In the genomic region with DNA sequence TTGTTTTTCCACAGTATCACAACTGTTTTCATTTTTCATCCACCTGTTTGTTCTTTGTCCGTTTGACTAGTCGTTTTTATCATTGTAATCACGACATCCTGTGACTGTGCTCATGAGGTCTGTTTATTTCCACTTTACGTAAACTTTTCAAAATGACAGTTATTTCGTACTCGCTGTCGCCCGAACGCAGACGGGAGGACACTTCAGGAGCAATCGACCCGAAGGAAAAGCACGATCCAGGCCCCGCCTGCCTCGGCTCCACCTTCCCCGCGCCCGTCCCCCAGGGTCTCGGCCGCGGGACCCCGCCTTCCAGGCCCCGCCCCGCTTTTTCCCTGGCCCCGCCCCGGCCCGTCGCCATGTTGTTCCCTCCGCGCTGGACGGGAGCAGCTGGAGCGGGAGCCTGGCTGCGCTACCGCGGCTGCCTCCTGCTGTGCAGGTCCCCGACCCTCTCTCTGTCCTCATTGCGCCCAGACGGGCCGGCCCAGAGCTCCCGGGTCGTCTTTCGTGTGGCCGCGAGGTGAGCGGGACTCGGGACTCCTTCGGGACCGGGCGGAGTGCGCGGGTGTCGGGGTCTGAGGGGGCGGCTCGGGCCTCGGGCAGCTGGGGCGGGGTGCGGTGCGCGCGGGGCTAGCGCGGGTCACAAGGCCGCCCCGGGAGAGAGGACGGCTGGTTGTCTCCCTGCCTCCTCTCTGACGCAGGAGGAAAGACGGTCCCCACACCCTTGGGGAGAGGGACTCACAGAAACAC, we compare ENCODE assay signal across 1 cellular context.
A peak's percentile ranks its signal among the peaks of the same experiment; 100 is the strongest.
TF ChIP-seq lines count a peak whose summit lies in the region.

A gene with protein sequence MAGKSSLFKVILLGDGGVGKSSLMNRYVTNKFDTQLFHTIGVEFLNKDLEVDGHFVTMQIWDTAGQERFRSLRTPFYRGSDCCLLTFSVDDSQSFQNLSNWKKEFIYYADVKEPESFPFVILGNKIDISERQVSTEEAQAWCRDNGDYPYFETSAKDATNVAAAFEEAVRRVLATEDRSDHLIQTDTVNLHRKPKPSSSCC (plus strand): TSS at position 357 of the 747 bp plus-strand sequence. CDS start 19,619 bp downstream, outside the sequence.

TF ChIP-seq in HEK293, 187 proteins besides CTCF, POLR2A, EP300 and RAD21 (continued from another document):
- peak; percentile 45; the same call in 1 of the 2 replicates for TF ChIP-seq ZNF596 (tag by site-specific recombination; IDR thresholded peaks at IDR 0.05)
- TF ChIP-seq KLF10 (tag by site-specific recombination; IDR thresholded peaks at IDR 0.05) = peak; percentile 65; the same call in 1 of the 2 replicates
- no peak for TF ChIP-seq TCF7L2 (IDR thresholded peaks at IDR 0.05; ENCODE audit: borderline replicate concordance, low read depth, low read length)
- peak; percentile 36; the same call in 1 of the 2 replicates for TF ChIP-seq ZBTB20 (tag by site-specific recombination; IDR thresholded peaks at IDR 0.05)
- no peak for TF ChIP-seq ZNF624 (tag by site-specific recombination; IDR thresholded peaks at IDR 0.05)
- TF ChIP-seq ZNF585B (tag by site-specific recombination; IDR thresholded peaks at IDR 0.05) = no peak
- no peak for TF ChIP-seq ZNF623 (tag by site-specific recombination; IDR thresholded peaks at IDR 0.05)
- peak; percentile 79 for TF ChIP-seq SP2 (tag by site-specific recombination; IDR thresholded peaks at IDR 0.05)
- no peak for TF ChIP-seq ZNF391 (tag by site-specific recombination; IDR thresholded peaks at IDR 0.05; ENCODE audit: borderline replicate concordance, low read depth)
- no peak; the same call in 1 of the 2 replicates for TF ChIP-seq ZBTB48 (tag by site-specific recombination; IDR thresholded peaks at IDR 0.05)
- TF ChIP-seq ZFP37 (tag by site-specific recombination; IDR thresholded peaks at IDR 0.05) = 0 out of 2 replicates have a peak, but pooled peaks have one; percentile 70
- TF ChIP-seq, protein P1, sequence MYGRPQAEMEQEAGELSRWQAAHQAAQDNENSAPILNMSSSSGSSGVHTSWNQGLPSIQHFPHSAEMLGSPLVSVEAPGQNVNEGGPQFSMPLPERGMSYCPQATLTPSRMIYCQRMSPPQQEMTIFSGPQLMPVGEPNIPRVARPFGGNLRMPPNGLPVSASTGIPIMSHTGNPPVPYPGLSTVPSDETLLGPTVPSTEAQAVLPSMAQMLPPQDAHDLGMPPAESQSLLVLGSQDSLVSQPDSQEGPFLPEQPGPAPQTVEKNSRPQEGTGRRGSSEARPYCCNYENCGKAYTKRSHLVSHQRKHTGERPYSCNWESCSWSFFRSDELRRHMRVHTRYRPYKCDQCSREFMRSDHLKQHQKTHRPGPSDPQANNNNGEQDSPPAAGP (tag by site-specific recombination; IDR thresholded peaks at IDR 0.05) = peak; percentile 59; the same call in 1 of the 2 replicates
- 0 out of 2 replicates have a peak, but pooled peaks have one; percentile 9 for TF ChIP-seq SCRT2 (tag by site-specific recombination; IDR thresholded peaks at IDR 0.05)
- TF ChIP-seq MYNN (tag by site-specific recombination; IDR thresholded peaks at IDR 0.05; ENCODE audit: borderline replicate concordance) = 0 out of 2 replicates have a peak, but pooled peaks have one; percentile 17
- TF ChIP-seq, protein P2, sequence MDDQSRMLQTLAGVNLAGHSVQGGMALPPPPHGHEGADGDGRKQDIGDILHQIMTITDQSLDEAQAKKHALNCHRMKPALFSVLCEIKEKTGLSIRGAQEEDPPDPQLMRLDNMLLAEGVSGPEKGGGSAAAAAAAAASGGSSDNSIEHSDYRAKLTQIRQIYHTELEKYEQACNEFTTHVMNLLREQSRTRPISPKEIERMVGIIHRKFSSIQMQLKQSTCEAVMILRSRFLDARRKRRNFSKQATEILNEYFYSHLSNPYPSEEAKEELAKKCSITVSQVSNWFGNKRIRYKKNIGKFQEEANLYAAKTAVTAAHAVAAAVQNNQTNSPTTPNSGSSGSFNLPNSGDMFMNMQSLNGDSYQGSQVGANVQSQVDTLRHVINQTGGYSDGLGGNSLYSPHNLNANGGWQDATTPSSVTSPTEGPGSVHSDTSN (CRISPR knock-in tag; IDR thresholded peaks at IDR 0.05) = no peak
- TF ChIP-seq ZNF76 (tag by site-specific recombination; IDR thresholded peaks at IDR 0.05; ENCODE audit: borderline replicate concordance, low read depth) = peak; percentile 43; the same call in 1 of the 2 replicates
- TF ChIP-seq GLI2 (tag by site-specific recombination; IDR thresholded peaks at IDR 0.05; ENCODE audit: borderline replicate concordance, low read depth) = no peak
- TF ChIP-seq, protein P3, sequence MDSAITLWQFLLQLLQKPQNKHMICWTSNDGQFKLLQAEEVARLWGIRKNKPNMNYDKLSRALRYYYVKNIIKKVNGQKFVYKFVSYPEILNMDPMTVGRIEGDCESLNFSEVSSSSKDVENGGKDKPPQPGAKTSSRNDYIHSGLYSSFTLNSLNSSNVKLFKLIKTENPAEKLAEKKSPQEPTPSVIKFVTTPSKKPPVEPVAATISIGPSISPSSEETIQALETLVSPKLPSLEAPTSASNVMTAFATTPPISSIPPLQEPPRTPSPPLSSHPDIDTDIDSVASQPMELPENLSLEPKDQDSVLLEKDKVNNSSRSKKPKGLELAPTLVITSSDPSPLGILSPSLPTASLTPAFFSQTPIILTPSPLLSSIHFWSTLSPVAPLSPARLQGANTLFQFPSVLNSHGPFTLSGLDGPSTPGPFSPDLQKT (IDR thresholded peaks at IDR 0.05; ENCODE audit: borderline replicate concordance, low read depth, low read length) = no peak
- no peak for TF ChIP-seq ZNF514 (tag by site-specific recombination; IDR thresholded peaks at IDR 0.05)
- TF ChIP-seq, protein P4, sequence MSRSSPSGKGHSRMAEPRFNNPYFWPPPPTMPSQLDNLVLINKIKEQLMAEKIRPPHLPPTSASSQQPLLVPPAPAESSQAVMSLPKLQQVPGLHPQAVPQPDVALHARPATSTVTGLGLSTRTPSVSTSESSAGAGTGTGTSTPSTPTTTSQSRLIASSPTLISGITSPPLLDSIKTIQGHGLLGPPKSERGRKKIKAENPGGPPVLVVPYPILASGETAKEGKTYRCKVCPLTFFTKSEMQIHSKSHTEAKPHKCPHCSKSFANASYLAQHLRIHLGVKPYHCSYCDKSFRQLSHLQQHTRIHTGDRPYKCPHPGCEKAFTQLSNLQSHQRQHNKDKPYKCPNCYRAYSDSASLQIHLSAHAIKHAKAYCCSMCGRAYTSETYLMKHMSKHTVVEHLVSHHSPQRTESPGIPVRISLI (tag by site-specific recombination; IDR thresholded peaks at IDR 0.05) = no peak
- 0 out of 2 replicates have a peak, but pooled peaks have one; percentile 36 for TF ChIP-seq KLF7 (tag by site-specific recombination; IDR thresholded peaks at IDR 0.05; ENCODE audit: borderline replicate concordance)
- TF ChIP-seq ZNF658 (tag by site-specific recombination; IDR thresholded peaks at IDR 0.05) = no peak
- TF ChIP-seq, protein P5, sequence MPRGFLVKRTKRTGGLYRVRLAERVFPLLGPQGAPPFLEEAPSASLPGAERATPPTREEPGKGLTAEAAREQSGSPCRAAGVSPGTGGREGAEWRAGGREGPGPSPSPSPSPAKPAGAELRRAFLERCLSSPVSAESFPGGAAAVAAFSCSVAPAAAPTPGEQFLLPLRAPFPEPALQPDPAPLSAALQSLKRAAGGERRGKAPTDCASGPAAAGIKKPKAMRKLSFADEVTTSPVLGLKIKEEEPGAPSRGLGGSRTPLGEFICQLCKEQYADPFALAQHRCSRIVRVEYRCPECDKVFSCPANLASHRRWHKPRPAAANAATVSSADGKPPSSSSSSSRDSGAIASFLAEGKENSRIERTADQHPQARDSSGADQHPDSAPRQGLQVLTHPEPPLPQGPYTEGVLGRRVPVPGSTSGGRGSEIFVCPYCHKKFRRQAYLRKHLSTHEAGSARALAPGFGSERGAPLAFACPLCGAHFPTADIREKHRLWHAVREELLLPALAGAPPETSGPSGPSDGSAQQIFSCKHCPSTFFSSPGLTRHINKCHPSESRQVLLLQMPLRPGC (tag by site-specific recombination; IDR thresholded peaks at IDR 0.05) = 0 out of 2 replicates have a peak, but pooled peaks have one; percentile 32
- peak; percentile 83 for TF ChIP-seq ZFHX2 (tag by site-specific recombination; conservative IDR thresholded peaks at IDR 0.05)
- TF ChIP-seq, protein P6, sequence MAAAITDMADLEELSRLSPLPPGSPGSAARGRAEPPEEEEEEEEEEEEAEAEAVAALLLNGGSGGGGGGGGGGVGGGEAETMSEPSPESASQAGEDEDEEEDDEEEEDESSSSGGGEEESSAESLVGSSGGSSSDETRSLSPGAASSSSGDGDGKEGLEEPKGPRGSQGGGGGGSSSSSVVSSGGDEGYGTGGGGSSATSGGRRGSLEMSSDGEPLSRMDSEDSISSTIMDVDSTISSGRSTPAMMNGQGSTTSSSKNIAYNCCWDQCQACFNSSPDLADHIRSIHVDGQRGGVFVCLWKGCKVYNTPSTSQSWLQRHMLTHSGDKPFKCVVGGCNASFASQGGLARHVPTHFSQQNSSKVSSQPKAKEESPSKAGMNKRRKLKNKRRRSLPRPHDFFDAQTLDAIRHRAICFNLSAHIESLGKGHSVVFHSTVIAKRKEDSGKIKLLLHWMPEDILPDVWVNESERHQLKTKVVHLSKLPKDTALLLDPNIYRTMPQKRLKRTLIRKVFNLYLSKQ (tag by site-specific recombination; IDR thresholded peaks at IDR 0.05; ENCODE audit: borderline replicate concordance) = no peak
- no peak for TF ChIP-seq ZNF132 (tag by site-specific recombination; IDR thresholded peaks at IDR 0.05; ENCODE audit: borderline replicate concordance)
- TF ChIP-seq, protein P7, sequence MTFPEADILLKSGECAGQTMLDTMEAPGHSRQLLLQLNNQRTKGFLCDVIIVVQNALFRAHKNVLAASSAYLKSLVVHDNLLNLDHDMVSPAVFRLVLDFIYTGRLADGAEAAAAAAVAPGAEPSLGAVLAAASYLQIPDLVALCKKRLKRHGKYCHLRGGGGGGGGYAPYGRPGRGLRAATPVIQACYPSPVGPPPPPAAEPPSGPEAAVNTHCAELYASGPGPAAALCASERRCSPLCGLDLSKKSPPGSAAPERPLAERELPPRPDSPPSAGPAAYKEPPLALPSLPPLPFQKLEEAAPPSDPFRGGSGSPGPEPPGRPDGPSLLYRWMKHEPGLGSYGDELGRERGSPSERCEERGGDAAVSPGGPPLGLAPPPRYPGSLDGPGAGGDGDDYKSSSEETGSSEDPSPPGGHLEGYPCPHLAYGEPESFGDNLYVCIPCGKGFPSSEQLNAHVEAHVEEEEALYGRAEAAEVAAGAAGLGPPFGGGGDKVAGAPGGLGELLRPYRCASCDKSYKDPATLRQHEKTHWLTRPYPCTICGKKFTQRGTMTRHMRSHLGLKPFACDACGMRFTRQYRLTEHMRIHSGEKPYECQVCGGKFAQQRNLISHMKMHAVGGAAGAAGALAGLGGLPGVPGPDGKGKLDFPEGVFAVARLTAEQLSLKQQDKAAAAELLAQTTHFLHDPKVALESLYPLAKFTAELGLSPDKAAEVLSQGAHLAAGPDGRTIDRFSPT (tag by site-specific recombination; IDR thresholded peaks at IDR 0.05) = no peak
- peak; percentile 58; the same call in 1 of the 2 replicates for TF ChIP-seq ZNF423 (tag by site-specific recombination; IDR thresholded peaks at IDR 0.05)
- peak; percentile 79 for TF ChIP-seq KLF9 (tag by site-specific recombination; IDR thresholded peaks at IDR 0.05; ENCODE audit: low read depth)
- TF ChIP-seq, protein P8, sequence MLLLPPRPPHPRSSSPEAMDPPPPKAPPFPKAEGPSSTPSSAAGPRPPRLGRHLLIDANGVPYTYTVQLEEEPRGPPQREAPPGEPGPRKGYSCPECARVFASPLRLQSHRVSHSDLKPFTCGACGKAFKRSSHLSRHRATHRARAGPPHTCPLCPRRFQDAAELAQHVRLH (tag by site-specific recombination; IDR thresholded peaks at IDR 0.05) = no peak
- TF ChIP-seq ZNF561 (tag by site-specific recombination; IDR thresholded peaks at IDR 0.05; ENCODE audit: borderline replicate concordance) = peak; percentile 70; the same call in 1 of the 2 replicates
- no peak for TF ChIP-seq ZNF48 (tag by site-specific recombination; IDR thresholded peaks at IDR 0.05)
- peak; percentile 88 for TF ChIP-seq ZIC2 (tag by site-specific recombination; IDR thresholded peaks at IDR 0.05)
- TF ChIP-seq ZNF302 (tag by site-specific recombination; IDR thresholded peaks at IDR 0.05; ENCODE audit: low read depth) = no peak
- TF ChIP-seq ZBTB17 (tag by site-specific recombination; IDR thresholded peaks at IDR 0.05) = peak; percentile 82
- TF ChIP-seq, protein P9, sequence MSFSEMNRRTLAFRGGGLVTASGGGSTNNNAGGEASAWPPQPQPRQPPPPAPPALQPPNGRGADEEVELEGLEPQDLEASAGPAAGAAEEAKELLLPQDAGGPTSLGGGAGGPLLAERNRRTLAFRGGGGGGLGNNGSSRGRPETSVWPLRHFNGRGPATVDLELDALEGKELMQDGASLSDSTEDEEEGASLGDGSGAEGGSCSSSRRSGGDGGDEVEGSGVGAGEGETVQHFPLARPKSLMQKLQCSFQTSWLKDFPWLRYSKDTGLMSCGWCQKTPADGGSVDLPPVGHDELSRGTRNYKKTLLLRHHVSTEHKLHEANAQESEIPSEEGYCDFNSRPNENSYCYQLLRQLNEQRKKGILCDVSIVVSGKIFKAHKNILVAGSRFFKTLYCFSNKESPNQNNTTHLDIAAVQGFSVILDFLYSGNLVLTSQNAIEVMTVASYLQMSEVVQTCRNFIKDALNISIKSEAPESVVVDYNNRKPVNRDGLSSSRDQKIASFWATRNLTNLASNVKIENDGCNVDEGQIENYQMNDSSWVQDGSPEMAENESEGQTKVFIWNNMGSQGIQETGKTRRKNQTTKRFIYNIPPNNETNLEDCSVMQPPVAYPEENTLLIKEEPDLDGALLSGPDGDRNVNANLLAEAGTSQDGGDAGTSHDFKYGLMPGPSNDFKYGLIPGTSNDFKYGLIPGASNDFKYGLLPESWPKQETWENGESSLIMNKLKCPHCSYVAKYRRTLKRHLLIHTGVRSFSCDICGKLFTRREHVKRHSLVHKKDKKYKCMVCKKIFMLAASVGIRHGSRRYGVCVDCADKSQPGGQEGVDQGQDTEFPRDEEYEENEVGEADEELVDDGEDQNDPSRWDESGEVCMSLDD (tag by site-specific recombination; IDR thresholded peaks at IDR 0.05) = 0 out of 2 replicates have a peak, but pooled peaks have one; percentile 29
- peak; percentile 53; the same call in 1 of the 2 replicates for TF ChIP-seq GLIS2 (tag by site-specific recombination; IDR thresholded peaks at IDR 0.05)
- peak; percentile 93 for TF ChIP-seq IKZF3 (tag by site-specific recombination; IDR thresholded peaks at IDR 0.05)
- TF ChIP-seq ZNF558 (tag by site-specific recombination; IDR thresholded peaks at IDR 0.05) = no peak
- TF ChIP-seq, protein P10, sequence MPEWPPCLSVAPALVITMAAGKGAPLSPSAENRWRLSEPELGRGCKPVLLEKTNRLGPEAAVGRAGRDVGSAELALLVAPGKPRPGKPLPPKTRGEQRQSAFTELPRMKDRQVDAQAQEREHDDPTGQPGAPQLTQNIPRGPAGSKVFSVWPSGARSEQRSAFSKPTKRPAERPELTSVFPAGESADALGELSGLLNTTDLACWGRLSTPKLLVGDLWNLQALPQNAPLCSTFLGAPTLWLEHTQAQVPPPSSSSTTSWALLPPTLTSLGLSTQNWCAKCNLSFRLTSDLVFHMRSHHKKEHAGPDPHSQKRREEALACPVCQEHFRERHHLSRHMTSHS (tag by site-specific recombination; IDR thresholded peaks at IDR 0.05) = no peak
- peak; percentile 94 for TF ChIP-seq KLF8 (tag by site-specific recombination; IDR thresholded peaks at IDR 0.05)
TF ChIP-seq in HEK293: peak in this region for 50.
